23 cellular contexts compared by ENCODE assay signal in the genomic region with DNA sequence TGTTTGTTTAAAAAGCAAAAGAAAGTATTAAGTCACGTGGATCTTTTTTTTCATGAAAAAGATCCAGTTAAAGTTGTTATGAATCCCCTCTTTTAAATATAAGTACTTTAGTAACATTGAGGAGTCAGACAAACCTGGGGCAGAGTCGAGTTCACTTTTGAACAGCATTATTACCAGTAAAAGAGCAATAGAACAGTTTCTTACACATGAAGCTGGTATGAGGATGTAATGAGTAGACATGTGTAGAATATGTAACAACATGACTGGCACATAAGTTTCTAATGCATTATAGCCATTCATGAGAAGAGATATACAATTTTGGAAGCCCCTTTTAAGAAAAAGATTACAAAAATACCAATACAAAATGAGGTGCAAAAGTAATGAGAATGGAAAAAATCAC. TPM values are rescaled to one million over a fixed set of nuclear protein-coding genes. Genes with fewer than 3 reads are reported as not detected.
DNase-seq lines count a peak whose midpoint lies in the region; ATAC-seq, FAIRE-seq and TF ChIP-seq lines count a peak whose summit lies in the region.
"Had no signal": no experiment of that assay in that cellular context is flagged by ENCODE, and none has a peak within 500 bp of the region (broad histone marks: within the 10 kb centered on the region; RNA-seq: fewer than 3 reads in every experiment).

No MANE protein-coding gene starts in this region.

- CTCF ChIA-PET in A549 (lab: Yijun Ruan, JAX), result interaction anchor here (1.4 kb wide), 1 partner anchor 71 kb away, joined by 3 read pairs; no protein-coding TSS in a partner anchor

- H2AFZ ChIP-seq in mesenchymal stem cell (ENCODE audit: low read depth, low read length), result no peak overlapping the region

- H3K36me3 Mint-ChIP-seq in T-helper 2 cell treated with Interferon-gamma antibody and Interleukin-4, amounts not matched to agents 5 μg/mL and 100 μg/mL, for 36 hours (ENCODE audit: low read depth), result no peaks in the 10 kb centered on the region
- H3K36me3 Mint-ChIP-seq: CD4-positive, CD25-positive, alpha-beta regulatory T cell had no signal

- POLR2A ChIA-PET in A549 (lab: Yijun Ruan, JAX), result no interaction called here

- no peak for TF ChIP-seq RAD21 in A549 (conservative IDR thresholded peaks at IDR 0.05 in 1 of 2, IDR thresholded peaks at IDR 0.05 in 1 of 2)

- H3K4me1 Mint-ChIP-seq in T-helper 2 cell treated with Interferon-gamma antibody and Interleukin-4, amounts not matched to agents 5 μg/mL and 100 μg/mL, for 36 hours (ENCODE audit: low read depth), result no peaks in the 10 kb centered on the region
- H3K4me1 Mint-ChIP-seq: CD4-positive, CD25-positive, alpha-beta regulatory T cell had no signal

- H3K4me3 ChIP-seq in A549 (no peak overlapping the region), mesenchymal stem cell (ENCODE audit: insufficient read depth in 1 of 2, low read depth in 1 of 2, low read length in 2 of 2) (no peak overlapping the region)
- H3K4me3 ChIP-seq: SJSA1 had no signal

- H3K27ac Mint-ChIP-seq in T-helper 2 cell treated with Interferon-gamma antibody and Interleukin-4, amounts not matched to agents 5 μg/mL and 100 μg/mL, for 36 hours, result no peak overlapping the region
- H3K27ac Mint-ChIP-seq: CD4-positive, CD25-positive, alpha-beta regulatory T cell; HFFc6 had no signal

- no peak overlapping the region for H3K27ac ChIP-seq in A549
- H3K27ac ChIP-seq in mesenchymal stem cell (ENCODE audit: low read length, poor library complexity, severe bottlenecking), result no peak overlapping the region
- H3K27ac ChIP-seq: SJSA1 had no signal

- H4K91ac ChIP-seq in mesenchymal stem cell (ENCODE audit: low read length), result no peak overlapping the region

- H3K14ac ChIP-seq in mesenchymal stem cell (ENCODE audit: low read length in 2 of 2), result no peak overlapping the region

- no peak overlapping the region for H4K8ac ChIP-seq in mesenchymal stem cell (ENCODE audit: low read length)

- DNase-seq in A549 (ENCODE audit: low read depth in 1 of 2, low spot score in 1 of 2), result no peak
- DNase-seq in fibroblast of the conjunctiva (ENCODE audit: low read depth), result peak; percentile 27
- no peak for DNase-seq in mesenchymal stem cell
- no peak for DNase-seq in amniotic stem cell (lab: John Stamatoyannopoulos, UW)
- no peak for DNase-seq in T-helper 2 cell treated with Interferon-gamma antibody and Interleukin-4, amounts not matched to agents 5 μg/mL and 100 μg/mL, for 36 hours (ENCODE audit: low spot score)
- no peak for DNase-seq in AG08395 (ENCODE audit: low spot score)
- DNase-seq: 8988T; CD4-positive, CD25-positive, alpha-beta regulatory T cell; COR-L47; DMS79 treated with DMSO at 0.1 percent for 48 hours; H9; HFFc6; Kasumi-1; NCI-H1417; NCI-H187; NCI-H446 treated with DMSO at 0.1 percent for 48 hours; NCI-H526 treated with DMSO at 0.1 percent for 48 hours; OCI-M1 had no signal

- H3K9me3 Mint-ChIP-seq in T-helper 2 cell treated with Interferon-gamma antibody and Interleukin-4, amounts not matched to agents 5 μg/mL and 100 μg/mL, for 36 hours, result peaks cover 9% of the 10 kb centered on the region
- H3K9me3 Mint-ChIP-seq: H9, HFFc6 had no signal

- H3K27me3 Mint-ChIP-seq in T-helper 2 cell treated with Interferon-gamma antibody and Interleukin-4, amounts not matched to agents 5 μg/mL and 100 μg/mL, for 36 hours (ENCODE audit: low read depth), result no peaks in the 10 kb centered on the region
- H3K27me3 Mint-ChIP-seq: CD4-positive, CD25-positive, alpha-beta regulatory T cell had no signal

- no peaks in the 10 kb centered on the region for H3K79me1 ChIP-seq in mesenchymal stem cell (replicated peaks; ENCODE audit: low read length, poor library complexity, severe bottlenecking)

- H3K4me2 ChIP-seq in A549 (peak overlapping the region; percentile 37; the same call in 2 of the 3 replicates), mesenchymal stem cell (ENCODE audit: low read length, poor library complexity, severe bottlenecking) (no peak overlapping the region)

- no peak for TF ChIP-seq EP300 in A549 (IDR thresholded peaks at IDR 0.05)

- no peak for FAIRE-seq in A549 (lab: Jason Lieb, UNC)
- FAIRE-seq: RCC 7860 had no signal

- H3K4ac ChIP-seq in mesenchymal stem cell (ENCODE audit: low read depth in 1 of 2, low read length in 2 of 2), result no peak overlapping the region

- peaks cover 27% of the 10 kb centered on the region for H3K4me1 ChIP-seq in A549
- no peaks in the 10 kb centered on the region for H3K4me1 ChIP-seq in mesenchymal stem cell (ENCODE audit: control insufficient read depth, insufficient read depth, low read depth, low read length)
- H3K4me1 ChIP-seq: SJSA1 had no signal

- H3K27me3 ChIP-seq in mesenchymal stem cell (ENCODE audit: control insufficient read depth in 1 of 2, insufficient read depth in 1 of 2, low read length in 2 of 2), result no peaks in the 10 kb centered on the region
- H3K27me3 ChIP-seq: SJSA1 had no signal

- H3K18ac ChIP-seq in mesenchymal stem cell (ENCODE audit: low read depth in 1 of 2, low read length in 2 of 2), result no peak overlapping the region

- no peak overlapping the region for H2BK5ac ChIP-seq in mesenchymal stem cell (ENCODE audit: low read depth, low read length, poor library complexity, severe bottlenecking)

- no peak for TF ChIP-seq POLR2A in A549 (IDR thresholded peaks at IDR 0.05; ENCODE audit: low read length)

- ATAC-seq in A549 (no peak), SK-N-SH treated with all-trans-retinoic acid at 6 μM for 48 hours (peak; percentile 55)
- ATAC-seq: Right ventricle myocardium inferior had no signal

- no peak overlapping the region for H2AK5ac ChIP-seq in mesenchymal stem cell (ENCODE audit: low read length, severe bottlenecking)

- peak overlapping the region; percentile 30 for H3K9ac ChIP-seq in mesenchymal stem cell (ENCODE audit: low read length)

- WGBS in A549 (ENCODE audit: missing lambda C conversion rate), result 23% methylated on average over 2 of the region's 2 CpGs
- no CpG with 5 or more reads among the region's 2 CpGs for WGBS in mesenchymal stem cell

- no peaks in the 10 kb centered on the region for H3K36me3 ChIP-seq in mesenchymal stem cell (ENCODE audit: control insufficient read depth in 1 of 2, insufficient read depth in 2 of 2, low read depth in 1 of 2, low read length in 2 of 2)
- H3K36me3 ChIP-seq: SJSA1 had no signal

- no peak for TF ChIP-seq CTCF in A549 (IDR thresholded peaks at IDR 0.05)

- H3K4me3 Mint-ChIP-seq in T-helper 2 cell treated with Interferon-gamma antibody and Interleukin-4, amounts not matched to agents 5 μg/mL and 100 μg/mL, for 36 hours, result no peak overlapping the region
- H3K4me3 Mint-ChIP-seq: CD4-positive, CD25-positive, alpha-beta regulatory T cell; H9; HFFc6 had no signal

- H2BK15ac ChIP-seq in mesenchymal stem cell (ENCODE audit: low read depth, poor library complexity, severe bottlenecking), result no peak overlapping the region

- H3K23ac ChIP-seq in mesenchymal stem cell (ENCODE audit: low read length in 2 of 2), result no peak overlapping the region

- no peak overlapping the region for H2BK120ac ChIP-seq in mesenchymal stem cell (ENCODE audit: low read depth, low read length)

- no peaks in the 10 kb centered on the region for H3K9me3 ChIP-seq in A549
- H3K9me3 ChIP-seq in mesenchymal stem cell (ENCODE audit: control insufficient read depth, low read length), result no peaks in the 10 kb centered on the region
- H3K9me3 ChIP-seq: SJSA1 had no signal

- no peak overlapping the region for H2BK12ac ChIP-seq in mesenchymal stem cell (ENCODE audit: low read length in 2 of 2)

TF ChIP-seq in A549, 52 proteins besides CTCF, POLR2A, EP300 and RAD21:
- TF ChIP-seq, protein P1, sequence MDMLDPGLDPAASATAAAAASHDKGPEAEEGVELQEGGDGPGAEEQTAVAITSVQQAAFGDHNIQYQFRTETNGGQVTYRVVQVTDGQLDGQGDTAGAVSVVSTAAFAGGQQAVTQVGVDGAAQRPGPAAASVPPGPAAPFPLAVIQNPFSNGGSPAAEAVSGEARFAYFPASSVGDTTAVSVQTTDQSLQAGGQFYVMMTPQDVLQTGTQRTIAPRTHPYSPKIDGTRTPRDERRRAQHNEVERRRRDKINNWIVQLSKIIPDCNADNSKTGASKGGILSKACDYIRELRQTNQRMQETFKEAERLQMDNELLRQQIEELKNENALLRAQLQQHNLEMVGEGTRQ (IDR thresholded peaks at IDR 0.05), result no peak
- no peak for TF ChIP-seq CBX8 (IDR thresholded peaks at IDR 0.05)

TF ChIP-seq in SK-N-SH treated with all-trans-retinoic acid at 6 μM for 48 hours, 23 proteins besides CTCF, POLR2A, EP300 and RAD21 (continues in another document):
- TF ChIP-seq TCF4 (CRISPR knock-in tag; IDR thresholded peaks at IDR 0.05; ENCODE audit: borderline replicate concordance), result no peak
- TF ChIP-seq ZNF565 (CRISPR knock-in tag; conservative IDR thresholded peaks at IDR 0.05; ENCODE audit: low read depth), result no peak
- TF ChIP-seq ISL1 (CRISPR knock-in tag; IDR thresholded peaks at IDR 0.05), result no peak
- no peak for TF ChIP-seq TOX (CRISPR knock-in tag; IDR thresholded peaks at IDR 0.05; ENCODE audit: borderline replicate concordance)
- no peak for TF ChIP-seq RARB (CRISPR knock-in tag; IDR thresholded peaks at IDR 0.05)
- TF ChIP-seq ZFP3 (CRISPR knock-in tag; IDR thresholded peaks at IDR 0.05), result no peak
- TF ChIP-seq ZNF70 (CRISPR knock-in tag; IDR thresholded peaks at IDR 0.05), result no peak
- no peak for TF ChIP-seq PPARA (CRISPR knock-in tag; IDR thresholded peaks at IDR 0.05; ENCODE audit: borderline replicate concordance)
- TF ChIP-seq, protein P2, sequence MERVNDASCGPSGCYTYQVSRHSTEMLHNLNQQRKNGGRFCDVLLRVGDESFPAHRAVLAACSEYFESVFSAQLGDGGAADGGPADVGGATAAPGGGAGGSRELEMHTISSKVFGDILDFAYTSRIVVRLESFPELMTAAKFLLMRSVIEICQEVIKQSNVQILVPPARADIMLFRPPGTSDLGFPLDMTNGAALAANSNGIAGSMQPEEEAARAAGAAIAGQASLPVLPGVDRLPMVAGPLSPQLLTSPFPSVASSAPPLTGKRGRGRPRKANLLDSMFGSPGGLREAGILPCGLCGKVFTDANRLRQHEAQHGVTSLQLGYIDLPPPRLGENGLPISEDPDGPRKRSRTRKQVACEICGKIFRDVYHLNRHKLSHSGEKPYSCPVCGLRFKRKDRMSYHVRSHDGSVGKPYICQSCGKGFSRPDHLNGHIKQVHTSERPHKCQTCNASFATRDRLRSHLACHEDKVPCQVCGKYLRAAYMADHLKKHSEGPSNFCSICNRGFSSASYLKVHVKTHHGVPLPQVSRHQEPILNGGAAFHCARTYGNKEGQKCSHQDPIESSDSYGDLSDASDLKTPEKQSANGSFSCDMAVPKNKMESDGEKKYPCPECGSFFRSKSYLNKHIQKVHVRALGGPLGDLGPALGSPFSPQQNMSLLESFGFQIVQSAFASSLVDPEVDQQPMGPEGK (CRISPR knock-in tag; IDR thresholded peaks at IDR 0.05; ENCODE audit: borderline replicate concordance), result no peak
- TF ChIP-seq CSDC2 (CRISPR knock-in tag; IDR thresholded peaks at IDR 0.05), result no peak

RNA-seq across cellular contexts. Expression of a gene that starts 7.6 kb away (rescaled TPM):
- polyA plus RNA-seq in A549 (2011; rRNA removed), result not detected in 2 replicates
- polyA plus RNA-seq in A549 (2012; cell fraction: cytosol; rRNA removed), result not detected in 2 replicates
- not detected in 2 replicates for polyA plus RNA-seq in A549 (2012; cell fraction: nucleus; rRNA removed)
- polyA plus RNA-seq in A549 (2017; fragmentation: RNase III; extraction: RNeasy Plus Mini Kit Qiagen cat#74134 plus additional on column Dnase treatment), result not detected in 3 replicates
- not detected in 2 replicates for polyA minus RNA-seq in A549 (2011; rRNA and poly(A)+ RNA removed)
- polyA plus RNA-seq in mesenchymal stem cell (2013, experiment 1 of 2), result not detected
- not detected for polyA plus RNA-seq in mesenchymal stem cell (2013, experiment 2 of 2)
- polyA plus RNA-seq: BJ; CD4-positive, CD25-positive, alpha-beta regulatory T cell had no signal
